In genomic region chr7:151233111-151233701, GRCh38 we compare ENCODE assay signal across 8 cellular contexts. TPM values are rescaled to one million over a fixed set of nuclear protein-coding genes. Genes with fewer than 3 reads are reported as not detected.
DNase-seq lines count a peak whose midpoint lies in the region; ATAC-seq, FAIRE-seq and TF ChIP-seq lines count a peak whose summit lies in the region.

No MANE protein-coding gene starts in this region.

- peak overlapping the region; percentile 95 to 99 (median 96) for H3K27ac Mint-ChIP-seq in naive thymus-derived CD8-positive, alpha-beta T cell

- dilution Hi-C loops in endothelial cell of umbilical vein (cut with MboI; ENCODE audit: extremely low pct_ligation_motif_present, low sequenced_read_pairs): no loop called here

- peaks cover 39% of the 10 kb centered on the region for H3K79me2 ChIP-seq in endothelial cell of umbilical vein (ENCODE audit: control insufficient read depth, insufficient read depth, low read length)

- intact Hi-C loops in endothelial cell of umbilical vein (cut with micrococcal nuclease): loop anchor here (1.0 kb wide), 1 partner anchor 11 kb away; no protein-coding TSS in a partner anchor

- no peaks in the 10 kb centered on the region for H3K9me3 Mint-ChIP-seq in naive thymus-derived CD8-positive, alpha-beta T cell

- peak overlapping the region; percentile 91 for H3K9ac ChIP-seq in endothelial cell of umbilical vein (replicated peaks; ENCODE audit: extremely low read depth, insufficient read depth, low read length)

- H3K4me3 Mint-ChIP-seq in naive thymus-derived CD8-positive, alpha-beta T cell: peak overlapping the region; percentile 95 to 100 (median 99)

- H3K9me1 ChIP-seq in endothelial cell of umbilical vein (replicated peaks; ENCODE audit: control insufficient read depth, extremely low read depth, insufficient read depth, low read length): no peaks in the 10 kb centered on the region

- H3K27me3 Mint-ChIP-seq in naive thymus-derived CD8-positive, alpha-beta T cell: no peaks in the 10 kb centered on the region

- no peaks in the 10 kb centered on the region for H3K9me3 ChIP-seq in endothelial cell of umbilical vein (replicated peaks; ENCODE audit: control insufficient read depth, insufficient read depth, low read length)

- POLR2A ChIA-PET in endothelial cell of umbilical vein (lab: Charles Lee): no interaction called here
- POLR2A ChIA-PET in naive thymus-derived CD8-positive, alpha-beta T cell (lab: Charles Lee): interaction anchor here (1.0 to 4.0 kb wide), 4 partner anchors 11 to 18 kb away, joined by 4 to 26 read pairs (median 6); no protein-coding TSS in a partner anchor

- CTCF ChIA-PET in endothelial cell of umbilical vein (lab: Charles Lee): interaction anchor here (1.0 to 4.0 kb wide), 5 partner anchors 11 to 335 kb away, joined by 3 to 58 read pairs (median 4); partner anchors contain the start of gene ABCB8

- peaks cover 0 to 25% (median 0%) of the 10 kb centered on the region in 3 donors for H3K36me3 Mint-ChIP-seq in naive thymus-derived CD8-positive, alpha-beta T cell

- peak; percentile 60 to 69 for ATAC-seq in naive thymus-derived CD8-positive, alpha-beta T cell
- ATAC-seq in stimulated activated naive CD8-positive, alpha-beta T cell treated with anti-CD3 and anti-CD28 coated beads, Interleukin-15, Interleukin-2, amounts not matched to agents 100 U/mL and 50 U/mL, for 24 hours: peak; percentile 86
- no peak for ATAC-seq in GM18520 (IDR thresholded peaks at IDR 0.05; ENCODE audit: unreplicated experiment)

- no peaks in the 10 kb centered on the region for H4K20me1 ChIP-seq in endothelial cell of umbilical vein (replicated peaks; ENCODE audit: control insufficient read depth, extremely low read depth, insufficient read depth, low read length)

- TF ChIP-seq CTCF in endothelial cell of umbilical vein (IDR thresholded peaks at IDR 0.05; ENCODE audit: extremely low read depth in 1 of 2, insufficient read depth in 1 of 2, low read depth in 1 of 2, low read length in 2 of 2): no peak

- peak; percentile 93 for FAIRE-seq in endothelial cell of umbilical vein (lab: Jason Lieb, UNC)

- peak overlapping the region; percentile 55 for H3K4me2 ChIP-seq in endothelial cell of umbilical vein (ENCODE audit: insufficient read depth, low read length)

- BruUV-seq in endothelial cell of umbilical vein (replicated peaks; lab: Mats Ljungman, UMichigan): no TSS peak

- H3K27me3 ChIP-seq in H7 (ENCODE audit: control insufficient read depth, insufficient read depth, low read length) (no peaks in the 10 kb centered on the region), endothelial cell of umbilical vein (ENCODE audit: control insufficient read depth in 2 of 2, insufficient read depth in 2 of 2, low read length in 2 of 2) (no peaks in the 10 kb centered on the region)

- H3K36me3 ChIP-seq in H7 (replicated peaks; ENCODE audit: control insufficient read depth, insufficient read depth, low read length) (peaks cover 13% of the 10 kb centered on the region), endothelial cell of umbilical vein (ENCODE audit: control insufficient read depth in 2 of 2, extremely low read depth in 1 of 2, insufficient read depth in 2 of 2, low read length in 2 of 2) (peaks cover 3 to 29% of the 10 kb centered on the region in 2 experiments)

- peaks cover 13% of the 10 kb centered on the region for H3K4me1 ChIP-seq in endothelial cell of umbilical vein (ENCODE audit: control insufficient read depth, extremely low read depth, insufficient read depth, low read length)

- peak overlapping the region; percentile 88 for H3K4me3 ChIP-seq in H7 (ENCODE audit: insufficient read depth, low read depth, low read length)
- H3K4me3 ChIP-seq in endothelial cell of umbilical vein (replicated peaks in 1 of 3; ENCODE audit: insufficient read depth in 1 of 3, low read depth in 1 of 3, low read length in 3 of 3): peak overlapping the region; percentile 82 to 95 (median 83)

- no peak overlapping the region for H2AFZ ChIP-seq in endothelial cell of umbilical vein (ENCODE audit: low read depth, low read length)

- peak overlapping the region; percentile 88 for H3K27ac ChIP-seq in endothelial cell of umbilical vein (ENCODE audit: insufficient read depth, low read depth, low read length)

- DNase-seq in EH (ENCODE audit: low read depth) (peak; percentile 88), H7 (peak; percentile 79), NCI-H226 (peak; percentile 72), endothelial cell of umbilical vein (ENCODE audit: low read depth, low spot score) (peak; percentile 86)
- DNase-seq in activated CD8-positive, alpha-beta memory T cell treated with anti-CD3 and anti-CD28 coated beads for 48 hours (ENCODE audit: low read depth in 2 of 3, low spot score in 2 of 3): peak in 2 of 3 experiments; percentile 44 to 58
- DNase-seq in naive thymus-derived CD8-positive, alpha-beta T cell: peak in 9 of 10 donors; percentile 34 to 79 (median 49)
- DNase-seq in stimulated activated naive CD8-positive, alpha-beta T cell treated with anti-CD3 and anti-CD28 coated beads, Interleukin-15, Interleukin-2, amounts not matched to agents 100 U/mL and 50 U/mL, for 24 hours: peak; percentile 81

- peaks cover 21 to 46% (median 35%) of the 10 kb centered on the region in 4 donors for H3K4me1 Mint-ChIP-seq in naive thymus-derived CD8-positive, alpha-beta T cell

- peak; percentile 46 for TF ChIP-seq POLR2A in endothelial cell of umbilical vein (IDR thresholded peaks at IDR 0.05; ENCODE audit: low read depth, low read length)

RNA-seq across cellular contexts. Expression of gene CHPF2, which starts 0.9 kb away (rescaled TPM):
- 24.7 and 25.0 TPM in 2 replicates for total RNA-seq in H7 (2014; rRNA removed; shearing (Covaris generic))
- total RNA-seq in endothelial cell of umbilical vein: 73.0 and 75.0 TPM in 2 replicates
- 72.8 and 95.3 TPM in 2 replicates for polyA plus RNA-seq in endothelial cell of umbilical vein
- polyA plus RNA-seq in endothelial cell of umbilical vein (2011; cell fraction: cytosol; rRNA removed): 39.1 and 62.9 TPM in 2 replicates
- 93.3 and 100 TPM in 2 replicates for polyA plus RNA-seq in endothelial cell of umbilical vein (2011; cell fraction: nucleus; rRNA removed)
- polyA plus RNA-seq in endothelial cell of umbilical vein (2012): 47.8 and 57.1 TPM in 2 replicates
- polyA minus RNA-seq in endothelial cell of umbilical vein: 55.3 and 65.4 TPM in 2 replicates
- polyA minus RNA-seq in endothelial cell of umbilical vein (2011; cell fraction: cytosol; rRNA and poly(A)+ RNA removed): 13.4 TPM
- 46.5 and 56.4 TPM in 2 replicates for polyA minus RNA-seq in endothelial cell of umbilical vein (2011; cell fraction: nucleus; rRNA and poly(A)+ RNA removed)
- 10 to 100 TPM; 47.8 to 48.6 TPM for total RNA-seq in naive thymus-derived CD8-positive, alpha-beta T cell
- 10 to 100 TPM; 16.8 to 20.1 (median 17.6) TPM for polyA plus RNA-seq in naive thymus-derived CD8-positive, alpha-beta T cell

RNA-seq across cellular contexts. Expression of gene ABCF2, which starts 6.2 kb away (rescaled TPM):
- 47.3 and 48.5 TPM in 2 replicates for total RNA-seq in H7 (2014; rRNA removed; shearing (Covaris generic))
- total RNA-seq in endothelial cell of umbilical vein: 56.7 and 61.6 TPM in 2 replicates
- polyA plus RNA-seq in endothelial cell of umbilical vein: 43.0 and 45.3 TPM in 2 replicates
- polyA plus RNA-seq in endothelial cell of umbilical vein (2011; cell fraction: cytosol; rRNA removed): 60.2 and 71.2 TPM in 2 replicates
- 44.3 and 57.2 TPM in 2 replicates for polyA plus RNA-seq in endothelial cell of umbilical vein (2011; cell fraction: nucleus; rRNA removed)
- polyA plus RNA-seq in endothelial cell of umbilical vein (2012): 37.6 and 54.8 TPM in 2 replicates
- polyA minus RNA-seq in endothelial cell of umbilical vein: 48.4 and 55.1 TPM in 2 replicates
- 27.2 TPM for polyA minus RNA-seq in endothelial cell of umbilical vein (2011; cell fraction: cytosol; rRNA and poly(A)+ RNA removed)
- 12.5 and 19.8 TPM in 2 replicates for polyA minus RNA-seq in endothelial cell of umbilical vein (2011; cell fraction: nucleus; rRNA and poly(A)+ RNA removed)
- 10 to 100 TPM; 30.2 to 34.2 TPM for total RNA-seq in naive thymus-derived CD8-positive, alpha-beta T cell
- 10 to 100 TPM; 23.0 to 40.4 (median 31.6) TPM for polyA plus RNA-seq in naive thymus-derived CD8-positive, alpha-beta T cell

RNA-seq across cellular contexts. Expression of gene SMARCD3, which starts 15.3 kb away (rescaled TPM):
- total RNA-seq in H7 (2014; rRNA removed; shearing (Covaris generic)): 7.2 and 23.6 TPM in 2 replicates
- total RNA-seq in endothelial cell of umbilical vein: 5.9 and 6.1 TPM in 2 replicates
- polyA plus RNA-seq in endothelial cell of umbilical vein: 8.5 and 10.5 TPM in 2 replicates
- 5.6 and 6.0 TPM in 2 replicates for polyA plus RNA-seq in endothelial cell of umbilical vein (2011; cell fraction: cytosol; rRNA removed)
- polyA plus RNA-seq in endothelial cell of umbilical vein (2011; cell fraction: nucleus; rRNA removed): 58.4 and 65.9 TPM in 2 replicates
- 10.2 and 13.5 TPM in 2 replicates for polyA plus RNA-seq in endothelial cell of umbilical vein (2012)
- polyA minus RNA-seq in endothelial cell of umbilical vein: 4.0 and 7.0 TPM in 2 replicates
- 2.7 TPM for polyA minus RNA-seq in endothelial cell of umbilical vein (2011; cell fraction: cytosol; rRNA and poly(A)+ RNA removed)
- 6.4 and 10.1 TPM in 2 replicates for polyA minus RNA-seq in endothelial cell of umbilical vein (2011; cell fraction: nucleus; rRNA and poly(A)+ RNA removed)
- 10 to 100 TPM in 1 of 2 experiments, 1 to 10 TPM in 1; 9.7 to 11.8 TPM for total RNA-seq in naive thymus-derived CD8-positive, alpha-beta T cell
- 10 to 100 TPM in 2 of 3 donors, 1 to 10 TPM in 1; 9.8 to 18.6 (median 15.6) TPM for polyA plus RNA-seq in naive thymus-derived CD8-positive, alpha-beta T cell

RNA-seq across cellular contexts. Expression of gene H2BK1, which starts 22.9 kb away (rescaled TPM):
- 0.74 TPM in 1 of 2 replicates, not detected in the other for total RNA-seq in H7 (2014; rRNA removed; shearing (Covaris generic))
- total RNA-seq in endothelial cell of umbilical vein: not detected in 2 replicates
- not detected in 2 replicates for polyA plus RNA-seq in endothelial cell of umbilical vein
- not detected in 2 replicates for polyA plus RNA-seq in endothelial cell of umbilical vein (2011; cell fraction: cytosol; rRNA removed)
- polyA plus RNA-seq in endothelial cell of umbilical vein (2011; cell fraction: nucleus; rRNA removed): not detected in 2 replicates
- not detected in 2 replicates for polyA plus RNA-seq in endothelial cell of umbilical vein (2012)
- 0.81 TPM in 1 of 2 replicates, not detected in the other for polyA minus RNA-seq in endothelial cell of umbilical vein
- not detected for polyA minus RNA-seq in endothelial cell of umbilical vein (2011; cell fraction: cytosol; rRNA and poly(A)+ RNA removed)
- not detected in 2 replicates for polyA minus RNA-seq in endothelial cell of umbilical vein (2011; cell fraction: nucleus; rRNA and poly(A)+ RNA removed)
- 1 to 10 TPM; 2.5 to 2.6 TPM for total RNA-seq in naive thymus-derived CD8-positive, alpha-beta T cell
- not detected for polyA plus RNA-seq in naive thymus-derived CD8-positive, alpha-beta T cell

RNA-seq across cellular contexts. Expression of gene ASB10, which starts 46.2 kb away (rescaled TPM):
- total RNA-seq in H7 (2014; rRNA removed; shearing (Covaris generic)): not detected in 2 replicates
- not detected in 2 replicates for total RNA-seq in endothelial cell of umbilical vein
- not detected in 2 replicates for polyA plus RNA-seq in endothelial cell of umbilical vein
- not detected in 2 replicates for polyA plus RNA-seq in endothelial cell of umbilical vein (2011; cell fraction: cytosol; rRNA removed)
- not detected in 2 replicates for polyA plus RNA-seq in endothelial cell of umbilical vein (2011; cell fraction: nucleus; rRNA removed)
- not detected in 2 replicates for polyA plus RNA-seq in endothelial cell of umbilical vein (2012)
- polyA minus RNA-seq in endothelial cell of umbilical vein: not detected in 2 replicates
- not detected for polyA minus RNA-seq in endothelial cell of umbilical vein (2011; cell fraction: cytosol; rRNA and poly(A)+ RNA removed)
- polyA minus RNA-seq in endothelial cell of umbilical vein (2011; cell fraction: nucleus; rRNA and poly(A)+ RNA removed): not detected in 2 replicates
- total RNA-seq in naive thymus-derived CD8-positive, alpha-beta T cell: not detected
- polyA plus RNA-seq in naive thymus-derived CD8-positive, alpha-beta T cell: not detected
